In genomic region chr1:89900791-89901708, GRCh38 we compare ENCODE assay signal across 1 cellular context.
A peak's percentile ranks its signal among the peaks of the same experiment; 100 is the strongest.
TF ChIP-seq lines count a peak whose summit lies in the region.

No MANE protein-coding gene starts in this region.

TF ChIP-seq in K562, 482 proteins besides CTCF, POLR2A, EP300 and RAD21 (continued from another document and continues in another):
- TF ChIP-seq HMGN3 (IDR thresholded peaks at IDR 0.05; ENCODE audit: borderline replicate concordance, extremely low read depth, insufficient read length, low read depth, low read length), result peak; percentile 18
- 0 out of 4 replicates have a peak, but pooled peaks of 1 of the 2 experiments have one; percentile 15 for TF ChIP-seq NRF1 (conservative IDR thresholded peaks at IDR 0.05 in 1 of 2, IDR thresholded peaks at IDR 0.05 in 1 of 2)
- TF ChIP-seq CHD4 (IDR thresholded peaks at IDR 0.05; ENCODE audit: insufficient read depth, insufficient replicate concordance, low read depth, low read length, poor library complexity, severe bottlenecking), result no peak
- 0 out of 2 replicates have a peak, but pooled peaks have one; percentile 25 for TF ChIP-seq ARID2 (IDR thresholded peaks at IDR 0.05)
- 0 out of 2 replicates have a peak, but pooled peaks have one; percentile 16 for TF ChIP-seq L3MBTL2 (IDR thresholded peaks at IDR 0.05)
- no peak for TF ChIP-seq PATZ1 (CRISPR knock-in tag; IDR thresholded peaks at IDR 0.05; ENCODE audit: borderline replicate concordance)
- TF ChIP-seq AFF1 (IDR thresholded peaks at IDR 0.05; ENCODE audit: low read depth in 1 of 2, partially characterized antibody in 2 of 2), result peak in 1 of 2 experiments; percentile 50
- TF ChIP-seq SMARCA4 (IDR thresholded peaks at IDR 0.05), result peak; percentile 58; the same call in 1 of the 2 replicates
- peak; percentile 54; the same call in 1 of the 2 replicates for TF ChIP-seq ZKSCAN8 (CRISPR knock-in tag; IDR thresholded peaks at IDR 0.05)
- no peak for TF ChIP-seq CUX1 (CRISPR knock-in tag; IDR thresholded peaks at IDR 0.05)
- TF ChIP-seq BACH1 (tag; IDR thresholded peaks at IDR 0.05), result no peak
- peak; percentile 69 for TF ChIP-seq ARID1B (IDR thresholded peaks at IDR 0.05)
- no peak; the same call in 1 of the 2 replicates for TF ChIP-seq ZFX (CRISPR knock-in tag; IDR thresholded peaks at IDR 0.05)
- TF ChIP-seq ELF1 (tag; IDR thresholded peaks at IDR 0.05), result no peak
- TF ChIP-seq ZKSCAN1 (IDR thresholded peaks at IDR 0.05; ENCODE audit: low read depth, low read length), result no peak
- TF ChIP-seq EHMT2 (IDR thresholded peaks at IDR 0.05), result peak; percentile 35; the same call in 1 of the 2 replicates
- no peak for TF ChIP-seq MXI1 (IDR thresholded peaks at IDR 0.05; ENCODE audit: low read depth, low read length)
- peak; percentile 47; the same call in 1 of the 2 replicates for TF ChIP-seq CREM (IDR thresholded peaks at IDR 0.05; ENCODE audit: low read depth)
- no peak for TF ChIP-seq CBFB (CRISPR knock-in tag; IDR thresholded peaks at IDR 0.05)
- peak; percentile 46 to 91; a peak in 3 of 4 replicates for TF ChIP-seq RCOR1 (IDR thresholded peaks at IDR 0.05; ENCODE audit: borderline replicate concordance in 1 of 2, low read depth in 2 of 2, low read length in 2 of 2)
- TF ChIP-seq NR4A1 (CRISPR knock-in tag; IDR thresholded peaks at IDR 0.05), result no peak
- 0 out of 2 replicates have a peak, but pooled peaks have one; percentile 14 for TF ChIP-seq NR4A1 (tag; IDR thresholded peaks at IDR 0.05)
- no peak for TF ChIP-seq NR2F6 (CRISPR knock-in tag; IDR thresholded peaks at IDR 0.05)
- peak; percentile 40; the same call in 1 of the 2 replicates for TF ChIP-seq JUND (IDR thresholded peaks at IDR 0.05; ENCODE audit: borderline replicate concordance, low read depth, low read length)
- TF ChIP-seq JUND (tag; IDR thresholded peaks at IDR 0.05; ENCODE audit: borderline replicate concordance, low read depth, low read length), result peak; percentile 71; the same call in 1 of the 3 replicates
- TF ChIP-seq MED1 (CRISPR knock-in tag; IDR thresholded peaks at IDR 0.05; ENCODE audit: borderline replicate concordance), result no peak
- TF ChIP-seq MYNN (IDR thresholded peaks at IDR 0.05), result peak; percentile 66
- TF ChIP-seq MYNN (CRISPR knock-in tag; IDR thresholded peaks at IDR 0.05), result no peak
- no peak for TF ChIP-seq MBD1 (CRISPR knock-in tag; IDR thresholded peaks at IDR 0.05)
- TF ChIP-seq MAFK (IDR thresholded peaks at IDR 0.05; ENCODE audit: low read length), result peak; percentile 42; the same call in 1 of the 2 replicates
- 0 out of 2 replicates have a peak, but pooled peaks have one; percentile 32 for TF ChIP-seq RREB1 (CRISPR knock-in tag; IDR thresholded peaks at IDR 0.05)
- TF ChIP-seq ATF1 (CRISPR knock-in tag; IDR thresholded peaks at IDR 0.05), result no peak
- 0 out of 2 replicates have a peak, but pooled peaks have one; percentile 39 for TF ChIP-seq ATF1 (tag; IDR thresholded peaks at IDR 0.05)
- TF ChIP-seq MTA3 (IDR thresholded peaks at IDR 0.05; ENCODE audit: borderline replicate concordance), result peak; percentile 61; the same call in 1 of the 2 replicates
- TF ChIP-seq MTA2 (IDR thresholded peaks at IDR 0.05; ENCODE audit: low read depth), result peak; percentile 25; the same call in 1 of the 2 replicates
- 0 out of 4 replicates have a peak, but pooled peaks of 1 of the 2 experiments have one; percentile 31 for TF ChIP-seq TBL1XR1 (IDR thresholded peaks at IDR 0.05; ENCODE audit: low read length in 2 of 2)
- no peak for TF ChIP-seq ZNF143 (CRISPR knock-in tag; IDR thresholded peaks at IDR 0.05)
- peak; percentile 57 for TF ChIP-seq HDAC2 (IDR thresholded peaks at IDR 0.05)
- 0 out of 2 replicates have a peak, but pooled peaks have one; percentile 27 for TF ChIP-seq NR2C2 (CRISPR knock-in tag; IDR thresholded peaks at IDR 0.05)
- peak; percentile 30; the same call in 1 of the 2 replicates for TF ChIP-seq NR2C2 (tag; IDR thresholded peaks at IDR 0.05)
